In the genomic region with DNA sequence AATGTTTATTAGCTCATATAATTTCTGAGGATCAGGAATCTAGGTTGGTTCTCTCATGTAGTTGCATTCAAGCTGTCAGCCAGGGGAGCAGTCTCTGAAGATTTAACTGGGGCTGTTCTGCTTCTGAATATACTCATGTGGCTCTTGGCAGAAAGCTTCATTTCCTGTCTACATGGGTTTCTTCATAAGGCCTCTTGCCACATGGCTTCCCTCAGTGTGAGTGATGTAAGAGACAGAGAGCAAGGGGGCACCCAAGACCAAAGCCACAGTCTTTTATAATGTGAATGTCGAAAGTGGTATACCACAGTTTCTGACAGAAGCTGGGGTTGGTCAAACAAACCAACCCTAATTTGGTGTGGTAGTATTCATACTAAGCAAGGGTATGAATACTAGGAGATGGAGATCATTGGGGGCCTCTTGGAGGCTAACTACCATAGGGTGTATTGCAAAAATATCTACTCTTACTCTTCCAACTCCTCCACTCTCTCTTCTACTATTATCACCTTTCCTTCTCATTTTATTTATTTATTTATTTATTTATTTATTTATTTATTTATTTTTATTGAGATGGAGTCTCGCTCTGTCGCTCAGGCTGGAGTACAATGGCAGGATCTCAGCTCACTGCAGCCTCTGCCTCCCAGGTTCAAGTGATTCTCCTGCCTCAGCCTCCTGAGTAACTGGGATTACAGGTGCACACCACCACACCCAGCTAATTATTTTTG, we compare ENCODE assay signal across 8 cellular contexts.
DNase-seq lines count a peak whose midpoint lies in the region; ATAC-seq lines count a peak whose summit lies in the region.

No MANE protein-coding gene starts in this region.

- H3K36me3 Mint-ChIP-seq in activated T-cell treated with anti-CD3 and anti-CD28 coated beads, Interleukin-2, amount 50 U/mL, for 24 hours (ENCODE audit: low read depth): peaks cover 3% of the 10 kb centered on the region
- peaks cover 3 to 9% of the 10 kb centered on the region in 2 donors for H3K36me3 Mint-ChIP-seq in activated T-cell treated with anti-CD3 and anti-CD28 coated beads, Interleukin-2, amount 50 U/mL, for 72 hours (ENCODE audit: insufficient read depth in 2 of 2)

- DNase-seq in activated T-cell treated with anti-CD3 and anti-CD28 coated beads, Interleukin-2, amount 50 U/mL, for 24 hours: no peak
- no peak for DNase-seq in activated T-cell treated with anti-CD3 and anti-CD28 coated beads, Interleukin-2, amount 50 U/mL, for 1 hour
- peak; percentile 41 to 60 for DNase-seq in activated T-cell treated with anti-CD3 and anti-CD28 coated beads, Interleukin-2, amount 50 U/mL, for 72 hours
- DNase-seq in skeletal muscle cell (ENCODE audit: low read depth) (peak; percentile 23), GM19238 (ENCODE audit: insufficient read length, low spot score) (no peak), DMS114 treated with DMSO at 0.1 percent for 48 hours (lab: John Stamatoyannopoulos, UW; ENCODE audit: unreplicated experiment) (no peak), HuH-7.5 (ENCODE audit: low spot score) (no peak)

- H3K4me1 Mint-ChIP-seq in activated T-cell treated with anti-CD3 and anti-CD28 coated beads, Interleukin-2, amount 50 U/mL, for 24 hours (ENCODE audit: low read depth): peaks cover 13% of the 10 kb centered on the region
- peaks cover 15% of the 10 kb centered on the region for H3K4me1 Mint-ChIP-seq in activated T-cell treated with anti-CD3 and anti-CD28 coated beads, Interleukin-2, amount 50 U/mL, for 72 hours (ENCODE audit: low read depth)

- H3K9me3 Mint-ChIP-seq in activated T-cell treated with anti-CD3 and anti-CD28 coated beads, Interleukin-2, amount 50 U/mL, for 24 hours: peaks cover 16% of the 10 kb centered on the region
- H3K9me3 Mint-ChIP-seq in activated T-cell treated with anti-CD3 and anti-CD28 coated beads, Interleukin-2, amount 50 U/mL, for 72 hours: peaks cover 4 to 11% of the 10 kb centered on the region in 2 donors

- H3K4me3 ChIP-seq in skeletal muscle cell (ENCODE audit: low read depth, low read length): no peak overlapping the region

- no peaks in the 10 kb centered on the region for H3K27me3 Mint-ChIP-seq in activated T-cell treated with anti-CD3 and anti-CD28 coated beads, Interleukin-2, amount 50 U/mL, for 24 hours
- peaks cover 6% of the 10 kb centered on the region for H3K27me3 Mint-ChIP-seq in activated T-cell treated with anti-CD3 and anti-CD28 coated beads, Interleukin-2, amount 50 U/mL, for 72 hours (ENCODE audit: low read depth)

- H3K27ac Mint-ChIP-seq in activated T-cell treated with anti-CD3 and anti-CD28 coated beads, Interleukin-2, amount 50 U/mL, for 24 hours: peak overlapping the region; percentile 44
- peak overlapping the region; percentile 54 for H3K27ac Mint-ChIP-seq in activated T-cell treated with anti-CD3 and anti-CD28 coated beads, Interleukin-2, amount 50 U/mL, for 72 hours

- H3K4me3 Mint-ChIP-seq in activated T-cell treated with anti-CD3 and anti-CD28 coated beads, Interleukin-2, amount 50 U/mL, for 24 hours: no peak overlapping the region
- peak overlapping the region; percentile 57 to 69 for H3K4me3 Mint-ChIP-seq in activated T-cell treated with anti-CD3 and anti-CD28 coated beads, Interleukin-2, amount 50 U/mL, for 72 hours

- ATAC-seq in HG03064 (IDR thresholded peaks at IDR 0.05; ENCODE audit: low read depth, unreplicated experiment): peak; percentile 97
- peak; percentile 94 to 97 for ATAC-seq in activated T-cell treated with anti-CD3 and anti-CD28 coated beads, Interleukin-2, amount 50 U/mL, for 72 hours (replicated peaks in 1 of 2)

Comparison
In these comparisons a context has a peak if more than half of its experiments do, and no peak if none do; other contexts are left out.
1. DNase-seq: peak in activated T-cell treated with anti-CD3 and anti-CD28 coated beads, Interleukin-2, amount 50 U/mL, for 72 hours (2 of 2) and skeletal muscle cell (single experiment); none in activated T-cell treated with anti-CD3 and anti-CD28 coated beads, Interleukin-2, amount 50 U/mL, for 24 hours (single experiment), activated T-cell treated with anti-CD3 and anti-CD28 coated beads, Interleukin-2, amount 50 U/mL, for 1 hour (single experiment), GM19238 (single experiment), DMS114 treated with DMSO at 0.1 percent for 48 hours (single experiment) and HuH-7.5 (single experiment).